10 cellular contexts compared by ENCODE assay signal in genomic region chr14:57889245-57889644, GRCh38. TPM values are rescaled to one million over a fixed set of nuclear protein-coding genes. Genes with fewer than 3 reads are reported as not detected.
A peak's percentile ranks its signal among the peaks of the same experiment; 100 is the strongest.
DNase-seq lines count a peak whose midpoint lies in the region; ATAC-seq and TF ChIP-seq lines count a peak whose summit lies in the region.
"Had no signal": no experiment of that assay in that cellular context is flagged by ENCODE, and none has a peak within 500 bp of the region (broad histone marks: within the 10 kb centered on the region; RNA-seq: fewer than 3 reads in every experiment).

No MANE protein-coding gene starts in this region.

- intact Hi-C loops in HCT116 (cut with micrococcal nuclease): no loop called here

- H3K36me3 Mint-ChIP-seq in stimulated activated memory B cell treated with anti-CD40 and anti-IgM and Interleukin-4, amounts not matched to agents 10 μg/mL and 1 μg/mL and 100 μg/mL, for 72 hours: no peaks in the 10 kb centered on the region
- no peaks in the 10 kb centered on the region for H3K36me3 Mint-ChIP-seq in activated CD4-positive, alpha-beta T cell treated with anti-CD3 and anti-CD28 coated beads, Interleukin-2, amount 10 ng/mL, durations not matched to agents 7 days and 5 days (ENCODE audit: low read depth)

- DNase-seq in HCT116 (ENCODE audit: low read depth, low spot score) (no peak), SK-MEL-5 (ENCODE audit: low read depth, low spot score) (peak; percentile 30), globus pallidus (ENCODE audit: low spot score) (peak; percentile 14), HuH-7 (ENCODE audit: low spot score) (no peak)
- DNase-seq in NK-92 treated with Interleukin-12 subunit alpha and Interleukin-12 subunit beta, amount 100 ng/mL, for 24 hours (lab: John Stamatoyannopoulos, UW): no peak
- DNase-seq in stimulated activated CD4-positive, alpha-beta T cell treated with anti-CD3 and anti-CD28 coated beads, Interleukin-4, amount 100 ng/mL, for 4 hours: no peak
- no peak for DNase-seq in activated CD4-positive, alpha-beta T cell treated with anti-CD3 and anti-CD28 coated beads, Interleukin-2, amount 10 ng/mL, durations not matched to agents 7 days and 5 days
- DNase-seq: activated naive CD4-positive, alpha-beta T cell treated with Interleukin-2 at 50 U/mL for 16 hours had no signal

- no peaks in the 10 kb centered on the region for H3K9me3 Mint-ChIP-seq in stimulated activated memory B cell treated with anti-CD40 and anti-IgM and Interleukin-4, amounts not matched to agents 10 μg/mL and 1 μg/mL and 100 μg/mL, for 72 hours
- no peaks in the 10 kb centered on the region for H3K9me3 Mint-ChIP-seq in activated CD4-positive, alpha-beta T cell treated with anti-CD3 and anti-CD28 coated beads, Interleukin-2, amount 10 ng/mL, durations not matched to agents 7 days and 5 days

- ATAC-seq in HCT116: 0 out of 2 replicates have a peak, but pooled peaks have one; percentile 14
- peak; percentile 31 for ATAC-seq in stimulated activated memory B cell treated with anti-CD40 and anti-IgM and Interleukin-4, amounts not matched to agents 10 μg/mL and 1 μg/mL and 100 μg/mL, for 72 hours

- H3K4me1 Mint-ChIP-seq in stimulated activated memory B cell treated with anti-CD40 and anti-IgM and Interleukin-4, amounts not matched to agents 10 μg/mL and 1 μg/mL and 100 μg/mL, for 72 hours: no peaks in the 10 kb centered on the region
- H3K4me1 Mint-ChIP-seq in activated CD4-positive, alpha-beta T cell treated with anti-CD3 and anti-CD28 coated beads, Interleukin-2, amount 10 ng/mL, durations not matched to agents 7 days and 5 days: no peaks in the 10 kb centered on the region

- no peak overlapping the region for H3K4me2 ChIP-seq in HCT116 (ENCODE audit: low read length)

- H3K9ac ChIP-seq in HCT116 (ENCODE audit: low read length): no peak overlapping the region

- no peak overlapping the region for H3K4me3 ChIP-seq in HCT116 (replicated peaks in 1 of 2; ENCODE audit: low read depth in 1 of 2, low read length in 2 of 2)

- no peaks in the 10 kb centered on the region for H3K79me2 ChIP-seq in HCT116 (ENCODE audit: insufficient read depth, low read length)

- RAD21 ChIA-PET in HCT116 (lab: Charles Lee; ENCODE audit: low non-redundant PET in 1 of 2, low total read pairs in 2 of 2, uncharacterized antibody in 2 of 2, unreplicated experiment in 2 of 2): no interaction called here

- no peaks in the 10 kb centered on the region for H3K9me2 ChIP-seq in HCT116 (ENCODE audit: insufficient read depth)

- no peaks in the 10 kb centered on the region for H3K9me3 ChIP-seq in HCT116 (ENCODE audit: control insufficient read depth in 1 of 2, insufficient read depth in 1 of 2, low read depth in 1 of 2, low read length in 2 of 2)

- H3K27me3 Mint-ChIP-seq in stimulated activated memory B cell treated with anti-CD40 and anti-IgM and Interleukin-4, amounts not matched to agents 10 μg/mL and 1 μg/mL and 100 μg/mL, for 72 hours: no peaks in the 10 kb centered on the region
- H3K27me3 Mint-ChIP-seq in activated CD4-positive, alpha-beta T cell treated with anti-CD3 and anti-CD28 coated beads, Interleukin-2, amount 10 ng/mL, durations not matched to agents 7 days and 5 days: no peaks in the 10 kb centered on the region

- no peak overlapping the region for H3K27ac Mint-ChIP-seq in stimulated activated memory B cell treated with anti-CD40 and anti-IgM and Interleukin-4, amounts not matched to agents 10 μg/mL and 1 μg/mL and 100 μg/mL, for 72 hours
- H3K27ac Mint-ChIP-seq in activated CD4-positive, alpha-beta T cell treated with anti-CD3 and anti-CD28 coated beads, Interleukin-2, amount 10 ng/mL, durations not matched to agents 7 days and 5 days: no peak overlapping the region

- no TSS peak for BruUV-seq in HCT116 (replicated peaks; lab: Mats Ljungman, UMichigan)

- in situ Hi-C loops in SK-MEL-5 (cut with HindIII; ENCODE audit: low pct_unique_long_range_greater_than_20kb, low sequenced_read_pairs): no loop called here

- no peaks in the 10 kb centered on the region for H4K20me1 ChIP-seq in HCT116 (ENCODE audit: insufficient read depth)

- no peak for TF ChIP-seq RAD21 in HCT116 (IDR thresholded peaks at IDR 0.05; ENCODE audit: low read depth)

- H3K36me3 ChIP-seq in HCT116 (ENCODE audit: control insufficient read depth in 1 of 2, insufficient read depth in 2 of 2, low read length in 2 of 2): no peaks in the 10 kb centered on the region

- H3K4me1 ChIP-seq in HCT116 (ENCODE audit: control insufficient read depth in 1 of 2, insufficient read depth in 2 of 2, low read length in 2 of 2): no peaks in the 10 kb centered on the region

- CTCF ChIA-PET in HCT116 (lab: Charles Lee): no interaction called here
- CTCF ChIA-PET in activated CD4-positive, alpha-beta T cell treated with anti-CD3 and anti-CD28 coated beads, Interleukin-2, amount 10 ng/mL, durations not matched to agents 7 days and 5 days (lab: Charles Lee): no interaction called here

- no peak overlapping the region for H2AFZ ChIP-seq in HCT116 (ENCODE audit: low read depth, low read length, poor library complexity, severe bottlenecking)

- TF ChIP-seq CTCF in HCT116 (IDR thresholded peaks at IDR 0.05 in 2 of 3, conservative IDR thresholded peaks at IDR 0.05 in 1 of 3; ENCODE audit: borderline replicate concordance in 1 of 3, insufficient read depth in 1 of 3, low read depth in 2 of 3, low read length in 2 of 3): no peak

- no peak for TF ChIP-seq POLR2A in HCT116 (IDR thresholded peaks at IDR 0.05; ENCODE audit: borderline replicate concordance, extremely low read depth, insufficient read depth, insufficient read length)

- POLR2A ChIA-PET in HCT116 (lab: Charles Lee): no interaction called here
- POLR2A ChIA-PET in activated CD4-positive, alpha-beta T cell treated with anti-CD3 and anti-CD28 coated beads, Interleukin-2, amount 10 ng/mL, durations not matched to agents 7 days and 5 days (lab: Charles Lee): no interaction called here

- peaks cover 42% of the 10 kb centered on the region for H3K27me3 ChIP-seq in HCT116 (ENCODE audit: insufficient read depth, low read length)

- H3K27ac ChIP-seq in HCT116 (ENCODE audit: low read depth, low read length): no peak overlapping the region

- H3K4me3 Mint-ChIP-seq in stimulated activated memory B cell treated with anti-CD40 and anti-IgM and Interleukin-4, amounts not matched to agents 10 μg/mL and 1 μg/mL and 100 μg/mL, for 72 hours: no peak overlapping the region
- H3K4me3 Mint-ChIP-seq in activated CD4-positive, alpha-beta T cell treated with anti-CD3 and anti-CD28 coated beads, Interleukin-2, amount 10 ng/mL, durations not matched to agents 7 days and 5 days: no peak overlapping the region

TF ChIP-seq in HCT116, 20 proteins besides CTCF, POLR2A, EP300 and RAD21 (continues in another document):
- no peak for TF ChIP-seq SP1 (IDR thresholded peaks at IDR 0.05; ENCODE audit: low read depth)
- TF ChIP-seq EZH2phosphoT487 (IDR thresholded peaks at IDR 0.05; ENCODE audit: borderline replicate concordance): no peak
- no peak for TF ChIP-seq EGR1 (IDR thresholded peaks at IDR 0.05; ENCODE audit: low read depth)
- no peak for TF ChIP-seq ZBTB33 (IDR thresholded peaks at IDR 0.05; ENCODE audit: extremely low read depth, insufficient replicate concordance, low read length)
- TF ChIP-seq MAX (IDR thresholded peaks at IDR 0.05): no peak
- no peak for TF ChIP-seq SRF (IDR thresholded peaks at IDR 0.05; ENCODE audit: low read depth)
- TF ChIP-seq ATF3 (IDR thresholded peaks at IDR 0.05): no peak
- no peak for TF ChIP-seq YY1 (IDR thresholded peaks at IDR 0.05; ENCODE audit: extremely low read depth, insufficient replicate concordance, low read depth, low read length)
- TF ChIP-seq SIN3A (IDR thresholded peaks at IDR 0.05; ENCODE audit: low read depth): no peak
- TF ChIP-seq ELF1 (IDR thresholded peaks at IDR 0.05; ENCODE audit: borderline replicate concordance, low read depth): no peak
- no peak for TF ChIP-seq JUND (IDR thresholded peaks at IDR 0.05)
- TF ChIP-seq CBX3 (IDR thresholded peaks at IDR 0.05; ENCODE audit: low read depth): no peak

RNA-seq across cellular contexts. Expression of gene SLC35F4, which starts 23.4 kb away (rescaled TPM):
- total RNA-seq in HCT116 (2021; ENCODE audit: unreplicated experiment): not detected
- 0.04 TPM in 1 of 2 replicates, not detected in the other for polyA plus RNA-seq in HCT116 (2012)
- not detected in 2 replicates for total RNA-seq in SK-MEL-5 (2014; rRNA removed; shearing (Covaris generic))
- polyA plus RNA-seq in SK-MEL-5 (2015; cell fraction: cytosol; rRNA removed): not detected in 2 replicates
- not detected in 2 replicates for polyA plus RNA-seq in SK-MEL-5 (2015; cell fraction: nucleus; rRNA removed)
- not detected for total RNA-seq in activated CD4-positive, alpha-beta T cell treated with anti-CD3 and anti-CD28 coated beads, Interleukin-2, amount 10 ng/mL, durations not matched to agents 7 days and 5 days
- total RNA-seq: NCI-H460 had no signal

Comparison
In these comparisons a context has a peak if more than half of its experiments do, and no peak if none do; other contexts are left out.
1. DNase-seq: peak in SK-MEL-5 (single experiment) and globus pallidus (single experiment); none in HCT116 (single experiment), NK-92 treated with Interleukin-12 subunit alpha and Interleukin-12 subunit beta, amount 100 ng/mL, for 24 hours (single experiment), stimulated activated CD4-positive, alpha-beta T cell treated with anti-CD3 and anti-CD28 coated beads, Interleukin-4, amount 100 ng/mL, for 4 hours (0 of 2), activated CD4-positive, alpha-beta T cell treated with anti-CD3 and anti-CD28 coated beads, Interleukin-2, amount 10 ng/mL, durations not matched to agents 7 days and 5 days (single experiment) and HuH-7 (single experiment).